ENCODE assay signal across 8 cellular contexts in the genomic region with DNA sequence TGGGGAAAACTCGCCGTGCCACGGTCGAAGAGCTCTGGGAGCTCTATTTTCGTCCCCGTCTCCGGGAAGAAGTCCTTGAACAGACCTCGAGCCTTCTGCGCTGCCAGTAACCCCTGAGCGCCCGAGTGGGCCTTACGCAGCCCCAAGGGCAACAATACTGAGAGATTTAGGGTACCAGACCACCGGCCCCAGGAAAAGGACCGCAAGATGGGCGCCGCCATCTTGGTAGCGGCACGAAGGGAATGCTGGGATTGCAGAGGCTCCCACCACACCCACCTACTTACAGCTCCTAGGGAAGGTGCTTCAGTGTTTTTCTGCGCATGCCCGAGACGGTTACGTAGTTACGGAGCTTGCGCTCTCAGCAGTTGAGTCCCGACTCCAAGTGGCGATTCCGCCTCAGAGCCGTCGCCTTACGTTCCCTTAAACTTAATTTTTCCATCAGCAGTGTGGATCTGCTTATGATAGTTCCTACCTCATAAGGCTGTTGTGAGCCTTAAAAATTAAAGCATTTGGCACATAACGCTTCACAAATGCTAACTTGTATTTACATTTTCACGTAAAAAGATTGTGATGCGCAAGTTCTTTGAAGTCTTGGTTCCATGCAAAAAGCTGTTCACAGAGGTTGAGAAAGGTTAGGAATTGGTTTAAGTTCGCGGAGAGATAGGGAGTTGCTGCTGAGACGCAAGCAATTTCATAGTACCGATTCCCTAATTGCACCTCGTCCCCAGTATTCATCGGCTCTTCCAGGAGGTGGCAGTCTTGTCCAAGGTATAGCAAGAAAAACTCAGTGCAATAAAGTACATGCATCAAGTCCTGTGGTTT. TPM values are rescaled to one million over a fixed set of nuclear protein-coding genes. Genes with fewer than 3 reads are reported as not detected.
DNase-seq lines count a peak whose midpoint lies in the region; ATAC-seq and TF ChIP-seq lines count a peak whose summit lies in the region.

Gene YARS2, minus strand, starts transcription at position 244 of the 822 bp plus-strand sequence. Its CDS starts 23 bp downstream, at position 221.

- dilution Hi-C loops in IMR-90 (cut with HindIII; ENCODE audit: low sequenced_read_pairs, unreplicated experiment) = no loop called here

- H2BK5ac ChIP-seq in IMR-90 (ENCODE audit: low read depth, low read length, poor library complexity, severe bottlenecking) = peak within 1 kb of the TSS; percentile 83

- H3K14ac ChIP-seq in IMR-90 (replicated peaks; ENCODE audit: low read depth, low read length) = peak within 1 kb of the TSS; percentile 90

- H3K4me2 ChIP-seq in IMR-90 (ENCODE audit: low read depth, low read length) = peak within 1 kb of the TSS; percentile 91

- no peaks in the 10 kb centered on the region for H3K9me3 ChIP-seq in IMR-90 (ENCODE audit: control insufficient read depth, insufficient read depth, low read length)
- no peaks in the 10 kb centered on the region for H3K9me3 ChIP-seq in mucosa of rectum (ENCODE audit: control insufficient read depth in 2 of 2, low read length in 2 of 2)

- H3K36me3 ChIP-seq in IMR-90 (ENCODE audit: control insufficient read depth, insufficient read depth, low read length) = peaks cover 9% of the 10 kb centered on the region
- H3K36me3 ChIP-seq in mucosa of rectum (ENCODE audit: control insufficient read depth in 2 of 2, insufficient read depth in 2 of 2, low read length in 2 of 2) = peaks cover 9 to 17% of the 10 kb centered on the region in 2 donors

- H4K91ac ChIP-seq in IMR-90 (ENCODE audit: insufficient read depth, low read depth, low read length) = peak within 1 kb of the TSS; percentile 89

- H2BK15ac ChIP-seq in IMR-90 (ENCODE audit: low read depth, low read length) = peak within 1 kb of the TSS; percentile 1; the same call in 1 of the 3 replicates

- H4K8ac ChIP-seq in IMR-90 (ENCODE audit: low read depth in 2 of 2, low read length in 2 of 2) = peak within 1 kb of the TSS; percentile 87 to 92

- H3K4ac ChIP-seq in IMR-90 (ENCODE audit: low read depth, low read length) = peak within 1 kb of the TSS; percentile 97

- peak; percentile 93 for TF ChIP-seq RAD21 in IMR-90 (IDR thresholded peaks at IDR 0.05; ENCODE audit: low read length)

- CTCF ChIA-PET in IMR-90 (lab: Yijun Ruan, JAX) = interaction anchor here (0.5 to 1.8 kb wide), 13 partner anchors 11 to 1266 kb away, joined by 3 to 10 read pairs (median 3); partner anchors contain the start of gene ALG10

- no peaks in the 10 kb centered on the region for H3K27me3 ChIP-seq in IMR-90 (ENCODE audit: control insufficient read depth, insufficient read depth, low read length)
- no peaks in the 10 kb centered on the region for H3K27me3 ChIP-seq in mucosa of rectum (ENCODE audit: control insufficient read depth in 2 of 2, insufficient read depth in 2 of 2, low read length in 2 of 2)

- TF ChIP-seq CTCF in IMR-90 (conservative IDR thresholded peaks at IDR 0.05; ENCODE audit: low read depth, low read length) = peak; percentile 92
- TF ChIP-seq CTCF in epithelial cell of proximal tubule (conservative IDR thresholded peaks at IDR 0.05; ENCODE audit: low read depth, low read length) = peak; percentile 88

- H3K9ac ChIP-seq in IMR-90 (ENCODE audit: low read depth, low read length) (peak within 1 kb of the TSS; percentile 86), mucosa of rectum (ENCODE audit: low read depth in 1 of 2, low read length in 2 of 2) (peak within 1 kb of the TSS; percentile 70 to 96)

- peak within 1 kb of the TSS; percentile 57 for H2BK120ac ChIP-seq in IMR-90 (ENCODE audit: low read depth, low read length)

- H2AK5ac ChIP-seq in IMR-90 (ENCODE audit: low read depth, low read length) = peak within 1 kb of the TSS; percentile 52

- H3K4me3 ChIP-seq in IMR-90 (ENCODE audit: insufficient read depth, low read depth, low read length) (peak within 1 kb of the TSS; percentile 76), epithelial cell of proximal tubule (ENCODE audit: low read depth, low read length) (peak within 1 kb of the TSS; percentile 95), mucosa of rectum (ENCODE audit: low read length in 2 of 2) (peak within 1 kb of the TSS; percentile 86 to 99)

- DNase-seq in DMS 273 treated with DMSO at 0.1 percent for 48 hours (lab: John Stamatoyannopoulos, UW) (peak; percentile 82), IMR-90 (peak; percentile 99), OCI-M1 (lab: John Stamatoyannopoulos, UW) (peak; percentile 98), activated T-cell treated with anti-CD3 and anti-CD28 coated beads for 4 hours (peak; percentile 82), epithelial cell of proximal tubule (ENCODE audit: low read depth) (peak; percentile 90)
- peak; percentile 67 to 75 for DNase-seq in stimulated activated CD8-positive, alpha-beta memory T cell treated with anti-CD3 and anti-CD28 coated beads, Interleukin-7, amount 100 ng/mL, for 1 hour (ENCODE audit: low read depth in 2 of 2)

- H4K20me1 ChIP-seq in IMR-90 (ENCODE audit: insufficient read depth, low read length) = no peaks in the 10 kb centered on the region; the same call in 1 of the 2 replicates

- in situ Hi-C loops in IMR-90 (cut with MboI; ENCODE audit: low sequenced_read_pairs) = loop anchor here (5.0 kb wide), 1 partner anchor 1266 kb away; the partner anchor contains the start of gene ALG10

- peaks cover 8 to 23% of the 10 kb centered on the region in 2 experiments for H3K79me1 ChIP-seq in IMR-90 (ENCODE audit: low read depth in 1 of 2, low read length in 2 of 2)

- H3K4me1 ChIP-seq in IMR-90 (ENCODE audit: control insufficient read depth, insufficient read depth, low read length) (peaks cover 5% of the 10 kb centered on the region; the same call in 1 of the 2 replicates), mucosa of rectum (ENCODE audit: control insufficient read depth in 2 of 2, insufficient read depth in 2 of 2, low read length in 2 of 2) (peaks cover 4 to 15% of the 10 kb centered on the region in 2 donors)

- 0 out of 2 replicates have a peak within 1 kb of the TSS, but pooled peaks have one; percentile 21 for H2BK20ac ChIP-seq in IMR-90 (ENCODE audit: low read depth, low read length)

- peak within 1 kb of the TSS; percentile 84 for H4K5ac ChIP-seq in IMR-90 (ENCODE audit: low read depth, low read length)

- peak; percentile 95 for TF ChIP-seq POLR2A in IMR-90 (IDR thresholded peaks at IDR 0.05; ENCODE audit: low read depth, low read length)

- intact Hi-C loops in IMR-90 (cut with micrococcal nuclease) = loop anchor here (1.0 to 10.0 kb wide), 3 partner anchors 163 to 1266 kb away; partner anchors contain the start of genes ALG10 and ETFBKMT

- no TSS peak for BruUV-seq in IMR-90 (replicated peaks; lab: Mats Ljungman, UMichigan)

- peak; percentile 90 for ATAC-seq in GM21526 (IDR thresholded peaks at IDR 0.05; ENCODE audit: low FRiP score, unreplicated experiment)
- peak; percentile 96 for ATAC-seq in IMR-90 (ENCODE audit: low read depth)

- peak within 1 kb of the TSS; percentile 46 for H3K18ac ChIP-seq in IMR-90 (ENCODE audit: low read depth, low read length)

- H2AK9ac ChIP-seq in IMR-90 (replicated peaks; ENCODE audit: low read depth, low read length, poor library complexity) = peak within 1 kb of the TSS; percentile 95

- WGBS in IMR-90 (ENCODE audit: extremely low coverage in 2 of 2, insufficient read length in 1 of 2), 2 experiments = 0% methylated on average over 13 of the region's 39 CpGs; no CpG with 5 or more reads in 1 of the 2 experiments

- H2AFZ ChIP-seq in IMR-90 (replicated peaks; ENCODE audit: low read length, poor library complexity) = peak within 1 kb of the TSS; percentile 98

- peak within 1 kb of the TSS; percentile 80 for H3K56ac ChIP-seq in IMR-90 (ENCODE audit: extremely low read depth, insufficient read depth, low read length)

- H3K9me1 ChIP-seq in IMR-90 (ENCODE audit: insufficient read depth, low read length) = no peaks in the 10 kb centered on the region

- POLR2A ChIA-PET in IMR-90 (lab: Charles Lee; ENCODE audit: unreplicated experiment) = no interaction called here

- peak within 1 kb of the TSS; percentile 86 for H3K23ac ChIP-seq in IMR-90 (ENCODE audit: low read depth, low read length)

- H3K27ac ChIP-seq in IMR-90 (ENCODE audit: insufficient read depth, low read length) (peak within 1 kb of the TSS; percentile 78), mucosa of rectum (ENCODE audit: low read depth in 2 of 2, low read length in 2 of 2) (peak within 1 kb of the TSS; percentile 88 to 96)

TF ChIP-seq in IMR-90, 13 proteins besides CTCF, POLR2A, EP300 and RAD21:
- no peak for TF ChIP-seq BHLHE40 (IDR thresholded peaks at IDR 0.05; ENCODE audit: low read depth, low read length)
- 0 out of 2 replicates have a peak, but pooled peaks have one; percentile 3 for TF ChIP-seq MAFK (IDR thresholded peaks at IDR 0.05; ENCODE audit: low read depth, low read length)
- TF ChIP-seq NFE2L2 (IDR thresholded peaks at IDR 0.05; ENCODE audit: low read depth, low read length) = no peak
- no peak for TF ChIP-seq FOS (IDR thresholded peaks at IDR 0.05; ENCODE audit: low read depth, low read length)
- TF ChIP-seq CEBPB (IDR thresholded peaks at IDR 0.05; ENCODE audit: low read depth, low read length) = peak; percentile 59; the same call in 1 of the 2 replicates
- peak; percentile 82 for TF ChIP-seq SMC3 (IDR thresholded peaks at IDR 0.05; ENCODE audit: low read depth, low read length)
- TF ChIP-seq RCOR1 (IDR thresholded peaks at IDR 0.05; ENCODE audit: insufficient replicate concordance, low read length) = no peak

RNA-seq across cellular contexts. Expression of gene YARS2, which starts in this region (rescaled TPM):
- total RNA-seq in IMR-90 (2012; rRNA removed) (21.9 and 26.9 TPM in 2 replicates), epithelial cell of proximal tubule (37.5 and 65.4 TPM in 2 replicates)
- polyA plus RNA-seq in IMR-90 (2012; rRNA removed) = 15.3 and 16.4 TPM in 2 replicates
- 7.4 and 13.4 TPM in 2 replicates for polyA plus RNA-seq in IMR-90 (2012; cell fraction: cytosol; rRNA removed)
- 7.7 and 10.8 TPM in 2 replicates for polyA plus RNA-seq in IMR-90 (2012; cell fraction: nucleus; rRNA removed; ENCODE audit: low replicate concordance)

Comparison
In these comparisons a context has a peak if more than half of its experiments do, and no peak if none do; other contexts are left out.
1. Peak in every context shown above with its lines: DNase-seq, ATAC-seq, H3K4me3 ChIP-seq and H3K27ac ChIP-seq.